Comparison of ENCODE assay signal across 11 cellular contexts in the genomic region with DNA sequence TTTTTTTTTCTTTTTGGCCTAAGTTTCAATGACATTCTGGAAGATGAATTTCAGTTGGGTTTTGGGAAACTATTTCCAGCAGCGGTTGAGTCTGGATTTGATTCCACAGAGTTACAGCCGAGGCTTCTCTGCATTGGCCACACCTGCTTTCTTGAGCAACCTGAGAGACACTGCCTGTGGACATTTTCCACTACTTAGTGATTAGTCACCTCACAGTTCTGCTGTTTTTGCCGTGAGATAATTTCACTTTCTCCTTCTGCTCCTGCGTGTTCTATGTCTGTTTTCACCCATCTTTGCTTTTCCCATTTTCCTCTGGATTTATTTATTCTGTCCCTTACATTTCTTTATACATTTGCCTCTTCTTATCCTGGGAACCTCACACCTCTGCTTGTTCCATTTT.
A peak's percentile ranks its signal among the peaks of the same experiment; 100 is the strongest.
DNase-seq lines count a peak whose midpoint lies in the region; ATAC-seq and TF ChIP-seq lines count a peak whose summit lies in the region.
"Had no signal": no experiment of that assay in that cellular context is flagged by ENCODE, and none has a peak within 500 bp of the region (broad histone marks: within the 10 kb centered on the region; RNA-seq: fewer than 3 reads in every experiment).

No MANE protein-coding gene starts in this region.

- DNase-seq in HFFc6 (peak; percentile 66), MCF 10A (ENCODE audit: unreplicated experiment) (peak; percentile 83), left lung (no peak), tibial nerve (ENCODE audit: low spot score in 2 of 2) (no peak), NCI-H748 (lab: John Stamatoyannopoulos, UW; ENCODE audit: unreplicated experiment) (no peak)
- DNase-seq in activated CD4-positive, alpha-beta T cell treated with anti-CD3 and anti-CD28 coated beads, Interleukin-2, amount 50 U/mL, for 4 hours, result no peak
- DNase-seq: KBM-7 had no signal

- H3K27me3 ChIP-seq in left lung (no peaks in the 10 kb centered on the region), tibial nerve (no peaks in the 10 kb centered on the region)

- H3K4me1 Mint-ChIP-seq in HFFc6 (ENCODE audit: low read depth) (peaks cover 57% of the 10 kb centered on the region), MCF 10A (ENCODE audit: insufficient read depth, unreplicated experiment) (peaks cover 14% of the 10 kb centered on the region)

- no peak for TF ChIP-seq POLR2A in tibial nerve (IDR thresholded peaks at IDR 0.05)

- TF ChIP-seq CTCF in HFFc6 (IDR thresholded peaks at IDR 0.05), result no peak
- TF ChIP-seq CTCF in MCF 10A (IDR thresholded peaks at IDR 0.05; ENCODE audit: unreplicated experiment), result no peak
- no peak for TF ChIP-seq CTCF in left lung (IDR thresholded peaks at IDR 0.05)
- TF ChIP-seq CTCF in tibial nerve (IDR thresholded peaks at IDR 0.05), result no peak

- peak overlapping the region in 1 of 2 donors; percentile 61 for H3K27ac ChIP-seq in left lung
- H3K27ac ChIP-seq in tibial nerve, result peak overlapping the region; percentile 7 to 79 (median 56)

- CTCF ChIA-PET in MCF 10A (lab: Yijun Ruan, JAX), result no interaction called here

- H3K27me3 Mint-ChIP-seq in HFFc6 (ENCODE audit: insufficient read depth), result no peaks in the 10 kb centered on the region; the same call in 1 of the 2 replicates
- H3K27me3 Mint-ChIP-seq in MCF 10A (ENCODE audit: insufficient read depth, unreplicated experiment), result no peaks in the 10 kb centered on the region
- H3K27me3 Mint-ChIP-seq: stimulated activated naive CD8-positive, alpha-beta T cell treated with anti-CD3 and anti-CD28 coated beads, Interleukin-15, Interleukin-2, amounts not matched to agents 100 ng/mL and 50 ng/mL, for 24 hours had no signal

- H3K36me3 Mint-ChIP-seq in HFFc6 (ENCODE audit: low read depth), result no peaks in the 10 kb centered on the region
- no peaks in the 10 kb centered on the region for H3K36me3 Mint-ChIP-seq in MCF 10A (ENCODE audit: insufficient read depth, unreplicated experiment)

- H3K4me1 ChIP-seq in left lung (no peaks in the 10 kb centered on the region), tibial nerve (peaks cover 0 to 28% (median 0%) of the 10 kb centered on the region in 4 donors)

- H3K27ac Mint-ChIP-seq in HFFc6, result peak overlapping the region; percentile 82
- H3K27ac Mint-ChIP-seq in MCF 10A (ENCODE audit: low read depth, unreplicated experiment), result peak overlapping the region; percentile 90
- H3K27ac Mint-ChIP-seq: stimulated activated naive CD8-positive, alpha-beta T cell treated with anti-CD3 and anti-CD28 coated beads, Interleukin-15, Interleukin-2, amounts not matched to agents 100 ng/mL and 50 ng/mL, for 24 hours had no signal

- 54 to 58% methylated on average over 4 of the region's 4 CpGs for WGBS in tibial nerve, 2 donors

- H3K9me3 Mint-ChIP-seq in HFFc6 (no peaks in the 10 kb centered on the region), MCF 10A (ENCODE audit: unreplicated experiment) (no peaks in the 10 kb centered on the region)
- H3K9me3 Mint-ChIP-seq: stimulated activated naive CD8-positive, alpha-beta T cell treated with anti-CD3 and anti-CD28 coated beads, Interleukin-15, Interleukin-2, amounts not matched to agents 100 ng/mL and 50 ng/mL, for 24 hours had no signal

- no peak overlapping the region for H3K4me3 ChIP-seq in left lung
- peak overlapping the region in 2 of 4 donors; percentile 6 to 27 for H3K4me3 ChIP-seq in tibial nerve

- H3K9me3 ChIP-seq in left lung (no peaks in the 10 kb centered on the region), tibial nerve (no peaks in the 10 kb centered on the region)

- peak overlapping the region; percentile 84 for H3K4me3 Mint-ChIP-seq in HFFc6
- peak overlapping the region; percentile 75 for H3K4me3 Mint-ChIP-seq in MCF 10A (ENCODE audit: unreplicated experiment)
- H3K4me3 Mint-ChIP-seq: stimulated activated naive CD8-positive, alpha-beta T cell treated with anti-CD3 and anti-CD28 coated beads, Interleukin-15, Interleukin-2, amounts not matched to agents 100 ng/mL and 50 ng/mL, for 24 hours had no signal

- BruUV-seq in MCF 10A (replicated peaks; lab: Mats Ljungman, UMichigan), result no TSS peak

- no peaks in the 10 kb centered on the region for H3K36me3 ChIP-seq in left lung
- no peaks in the 10 kb centered on the region for H3K36me3 ChIP-seq in tibial nerve

- POLR2A ChIA-PET in MCF 10A (lab: Yijun Ruan, JAX), result interaction anchor here (0.6 to 2.2 kb wide), 8 partner anchors 9 to 341 kb away, joined by 3 to 6 read pairs (median 4); no protein-coding TSS in a partner anchor

- TF ChIP-seq EP300 in tibial nerve (IDR thresholded peaks at IDR 0.05), result peak in 1 of 2 donors; percentile 30

- ATAC-seq in left lung (peak; percentile 64), HG03457 (IDR thresholded peaks at IDR 0.05; ENCODE audit: unreplicated experiment) (no peak), HG03469 (IDR thresholded peaks at IDR 0.05; ENCODE audit: unreplicated experiment) (no peak)
- ATAC-seq: Panc1 had no signal

- intact Hi-C loops in MCF 10A (cut with micrococcal nuclease) (loop anchor here (2.0 to 5.0 kb wide), 3 partner anchors 21 to 223 kb away; no protein-coding TSS in a partner anchor), left lung (cut with DNase I) (no loop called here)

Comparison
In these comparisons a context has a peak if more than half of its experiments do, and no peak if none do; other contexts are left out.
1. DNase-seq: peak in HFFc6 (single experiment) and MCF 10A (single experiment); none in left lung (0 of 2), tibial nerve (0 of 2), NCI-H748 (single experiment) and activated CD4-positive, alpha-beta T cell treated with anti-CD3 and anti-CD28 coated beads, Interleukin-2, amount 50 U/mL, for 4 hours (0 of 2).